12 cellular contexts compared by ENCODE assay signal in genomic region chr1:164765557-164765956, GRCh38.
DNase-seq lines count a peak whose midpoint lies in the region; ATAC-seq, FAIRE-seq and TF ChIP-seq lines count a peak whose summit lies in the region.
"Had no signal": no experiment of that assay in that cellular context is flagged by ENCODE, and none has a peak within 500 bp of the region (broad histone marks: within the 10 kb centered on the region; RNA-seq: fewer than 3 reads in every experiment).

No MANE protein-coding gene starts in this region.

- no peak for ATAC-seq in HCT116
- ATAC-seq in HG02840 (IDR thresholded peaks at IDR 0.05; ENCODE audit: low FRiP score, unreplicated experiment): no peak

- no peak for FAIRE-seq in GM12892 (lab: Jason Lieb, UNC)
- FAIRE-seq: colon had no signal

- peak overlapping the region; percentile 27; the same call in 1 of the 2 replicates for H3K27ac ChIP-seq in HCT116 (ENCODE audit: low read depth, low read length)
- peak overlapping the region; percentile 59 to 73 for H3K27ac ChIP-seq in right atrium auricular region

- H3K9me3 ChIP-seq in HCT116 (ENCODE audit: control insufficient read depth in 1 of 2, insufficient read depth in 1 of 2, low read depth in 1 of 2, low read length in 2 of 2) (no peaks in the 10 kb centered on the region), right atrium auricular region (no peaks in the 10 kb centered on the region)

- no peaks in the 10 kb centered on the region for H3K27me3 ChIP-seq in HCT116 (ENCODE audit: insufficient read depth, low read length)
- no peaks in the 10 kb centered on the region for H3K27me3 ChIP-seq in right atrium auricular region
- H3K27me3 ChIP-seq: spleen had no signal

- H3K4me3 ChIP-seq in HCT116 (replicated peaks in 1 of 2; ENCODE audit: low read depth in 1 of 2, low read length in 2 of 2) (no peak overlapping the region), right atrium auricular region (no peak overlapping the region)
- H3K4me3 ChIP-seq: spleen had no signal

- no peak for TF ChIP-seq RAD21 in HCT116 (IDR thresholded peaks at IDR 0.05; ENCODE audit: low read depth)

- no peak for TF ChIP-seq CTCF in HCT116 (IDR thresholded peaks at IDR 0.05 in 2 of 3, conservative IDR thresholded peaks at IDR 0.05 in 1 of 3; ENCODE audit: borderline replicate concordance in 1 of 3, insufficient read depth in 1 of 3, low read depth in 2 of 3, low read length in 2 of 3)
- no peak for TF ChIP-seq CTCF in right atrium auricular region (IDR thresholded peaks at IDR 0.05)

- no peak overlapping the region for H3K9ac ChIP-seq in HCT116 (ENCODE audit: low read length)

- H2AFZ ChIP-seq in HCT116 (ENCODE audit: low read depth, low read length, poor library complexity, severe bottlenecking): no peak overlapping the region

- no peak for TF ChIP-seq POLR2A in HCT116 (IDR thresholded peaks at IDR 0.05; ENCODE audit: borderline replicate concordance, extremely low read depth, insufficient read depth, insufficient read length)
- TF ChIP-seq POLR2A in GM12892 (IDR thresholded peaks at IDR 0.05; ENCODE audit: low read depth, low read length): no peak

- no peaks in the 10 kb centered on the region for H3K79me2 ChIP-seq in HCT116 (ENCODE audit: insufficient read depth, low read length)

- RAD21 ChIA-PET in HCT116 (lab: Charles Lee; ENCODE audit: low non-redundant PET in 1 of 2, low total read pairs in 2 of 2, uncharacterized antibody in 2 of 2, unreplicated experiment in 2 of 2): interaction anchor here in 1 of 2 experiments (0.6 kb wide), 1 partner anchor 1195 kb away, joined by 3 read pairs; no protein-coding TSS in a partner anchor

- BruUV-seq in HCT116 (replicated peaks; lab: Mats Ljungman, UMichigan): no TSS peak

- H3K4me2 ChIP-seq in HCT116 (ENCODE audit: low read length): peak overlapping the region; percentile 31

- POLR2A ChIA-PET in HCT116 (lab: Charles Lee): no interaction called here

- H3K36me3 ChIP-seq in HCT116 (ENCODE audit: control insufficient read depth in 1 of 2, insufficient read depth in 2 of 2, low read length in 2 of 2): no peaks in the 10 kb centered on the region
- H3K36me3 ChIP-seq in right atrium auricular region: no peaks in the 10 kb centered on the region
- H3K36me3 ChIP-seq: spleen had no signal

- H4K20me1 ChIP-seq in HCT116 (ENCODE audit: insufficient read depth): no peaks in the 10 kb centered on the region

- no peaks in the 10 kb centered on the region for H3K9me2 ChIP-seq in HCT116 (ENCODE audit: insufficient read depth)

- CTCF ChIA-PET in HCT116 (lab: Charles Lee): interaction anchor here (1.1 kb wide), 1 partner anchor 92 kb away, joined by 3 read pairs; no protein-coding TSS in a partner anchor

- intact Hi-C loops in HCT116 (cut with micrococcal nuclease): no loop called here

- no peak for DNase-seq in HCT116 (ENCODE audit: low read depth, low spot score)
- DNase-seq in amniotic stem cell (lab: John Stamatoyannopoulos, UW): peak; percentile 71
- no peak for DNase-seq in right atrium auricular region (ENCODE audit: low spot score)
- peak; percentile 88 for DNase-seq in stromal cell of bone marrow (ENCODE audit: low read depth)
- DNase-seq in NCI-H187 (lab: John Stamatoyannopoulos, UW): no peak
- no peak for DNase-seq in GM12892 (ENCODE audit: insufficient read length)
- no peak for DNase-seq in NCI-H2196 treated with DMSO at 0.1 percent for 48 hours (lab: John Stamatoyannopoulos, UW; ENCODE audit: unreplicated experiment)
- DNase-seq: activated CD8-positive, alpha-beta memory T cell treated with anti-CD3 and anti-CD28 coated beads for 24 hours; spleen; substantia nigra had no signal

- H3K4me1 ChIP-seq in HCT116 (ENCODE audit: control insufficient read depth in 1 of 2, insufficient read depth in 2 of 2, low read length in 2 of 2) (peaks cover 20 to 33% of the 10 kb centered on the region in 2 experiments), right atrium auricular region (peaks cover 0 to 63% of the 10 kb centered on the region in 2 donors)

TF ChIP-seq in HCT116, 20 proteins besides CTCF, POLR2A, EP300 and RAD21:
- no peak for TF ChIP-seq TCF7L2 (IDR thresholded peaks at IDR 0.05; ENCODE audit: borderline replicate concordance, extremely low read depth, insufficient read depth, insufficient read length)
- no peak for TF ChIP-seq CEBPB (IDR thresholded peaks at IDR 0.05; ENCODE audit: low read depth)
- TF ChIP-seq, protein P1, sequence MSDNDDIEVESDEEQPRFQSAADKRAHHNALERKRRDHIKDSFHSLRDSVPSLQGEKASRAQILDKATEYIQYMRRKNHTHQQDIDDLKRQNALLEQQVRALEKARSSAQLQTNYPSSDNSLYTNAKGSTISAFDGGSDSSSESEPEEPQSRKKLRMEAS (IDR thresholded peaks at IDR 0.05): no peak
- no peak for TF ChIP-seq POLR2AphosphoS5 (IDR thresholded peaks at IDR 0.05; ENCODE audit: low read depth, low read length)
- no peak for TF ChIP-seq ZNF274 (IDR thresholded peaks at IDR 0.05; ENCODE audit: low read depth, low read length)
- TF ChIP-seq EZH2 (IDR thresholded peaks at IDR 0.05): no peak
- no peak for TF ChIP-seq JUND (IDR thresholded peaks at IDR 0.05)
- no peak; the same call in 1 of the 2 replicates for TF ChIP-seq FOSL1 (IDR thresholded peaks at IDR 0.05; ENCODE audit: low read depth)
- TF ChIP-seq ELF1 (IDR thresholded peaks at IDR 0.05; ENCODE audit: borderline replicate concordance, low read depth): no peak
- TF ChIP-seq REST (IDR thresholded peaks at IDR 0.05; ENCODE audit: low read depth): no peak
- no peak for TF ChIP-seq SRF (IDR thresholded peaks at IDR 0.05; ENCODE audit: low read depth)
- TF ChIP-seq, protein P2, sequence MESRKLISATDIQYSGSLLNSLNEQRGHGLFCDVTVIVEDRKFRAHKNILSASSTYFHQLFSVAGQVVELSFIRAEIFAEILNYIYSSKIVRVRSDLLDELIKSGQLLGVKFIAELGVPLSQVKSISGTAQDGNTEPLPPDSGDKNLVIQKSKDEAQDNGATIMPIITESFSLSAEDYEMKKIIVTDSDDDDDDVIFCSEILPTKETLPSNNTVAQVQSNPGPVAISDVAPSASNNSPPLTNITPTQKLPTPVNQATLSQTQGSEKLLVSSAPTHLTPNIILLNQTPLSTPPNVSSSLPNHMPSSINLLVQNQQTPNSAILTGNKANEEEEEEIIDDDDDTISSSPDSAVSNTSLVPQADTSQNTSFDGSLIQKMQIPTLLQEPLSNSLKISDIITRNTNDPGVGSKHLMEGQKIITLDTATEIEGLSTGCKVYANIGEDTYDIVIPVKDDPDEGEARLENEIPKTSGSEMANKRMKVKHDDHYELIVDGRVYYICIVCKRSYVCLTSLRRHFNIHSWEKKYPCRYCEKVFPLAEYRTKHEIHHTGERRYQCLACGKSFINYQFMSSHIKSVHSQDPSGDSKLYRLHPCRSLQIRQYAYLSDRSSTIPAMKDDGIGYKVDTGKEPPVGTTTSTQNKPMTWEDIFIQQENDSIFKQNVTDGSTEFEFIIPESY (IDR thresholded peaks at IDR 0.05; ENCODE audit: extremely low read depth, insufficient replicate concordance, low read length): no peak
- no peak for TF ChIP-seq SP1 (IDR thresholded peaks at IDR 0.05; ENCODE audit: low read depth)
- TF ChIP-seq SIN3A (IDR thresholded peaks at IDR 0.05; ENCODE audit: low read depth): no peak
- TF ChIP-seq YY1 (IDR thresholded peaks at IDR 0.05; ENCODE audit: extremely low read depth, insufficient replicate concordance, low read depth, low read length): no peak
- TF ChIP-seq EZH2phosphoT487 (IDR thresholded peaks at IDR 0.05; ENCODE audit: borderline replicate concordance): no peak
- TF ChIP-seq, protein P3, sequence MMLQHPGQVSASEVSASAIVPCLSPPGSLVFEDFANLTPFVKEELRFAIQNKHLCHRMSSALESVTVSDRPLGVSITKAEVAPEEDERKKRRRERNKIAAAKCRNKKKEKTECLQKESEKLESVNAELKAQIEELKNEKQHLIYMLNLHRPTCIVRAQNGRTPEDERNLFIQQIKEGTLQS (IDR thresholded peaks at IDR 0.05): no peak
- no peak for TF ChIP-seq EGR1 (IDR thresholded peaks at IDR 0.05; ENCODE audit: low read depth)

Comparison
In these comparisons a context has a peak if more than half of its experiments do, and no peak if none do; other contexts are left out.
1. DNase-seq: peak in amniotic stem cell (single experiment) and stromal cell of bone marrow (single experiment); none in HCT116 (single experiment), right atrium auricular region (single experiment), NCI-H187 (0 of 2), GM12892 (single experiment) and NCI-H2196 treated with DMSO at 0.1 percent for 48 hours (single experiment).